In genomic region chr6:160134337-160134751, GRCh38 we compare ENCODE assay signal across 1 cellular context. TPM values are rescaled to one million over a fixed set of nuclear protein-coding genes. Genes with fewer than 3 reads are reported as not detected.
"Had no signal": no experiment of that assay in that cellular context is flagged by ENCODE, and none has a peak within 500 bp of the region (broad histone marks: within the 10 kb centered on the region; RNA-seq: fewer than 3 reads in every experiment).

No MANE protein-coding gene starts in this region.

RNA-seq across cellular contexts. Expression of gene SLC22A1, which starts 12.7 kb away (rescaled TPM):
- total RNA-seq: endothelial cell of umbilical vein had no signal
